ENCODE assay signal across 9 cellular contexts in the genomic region with DNA sequence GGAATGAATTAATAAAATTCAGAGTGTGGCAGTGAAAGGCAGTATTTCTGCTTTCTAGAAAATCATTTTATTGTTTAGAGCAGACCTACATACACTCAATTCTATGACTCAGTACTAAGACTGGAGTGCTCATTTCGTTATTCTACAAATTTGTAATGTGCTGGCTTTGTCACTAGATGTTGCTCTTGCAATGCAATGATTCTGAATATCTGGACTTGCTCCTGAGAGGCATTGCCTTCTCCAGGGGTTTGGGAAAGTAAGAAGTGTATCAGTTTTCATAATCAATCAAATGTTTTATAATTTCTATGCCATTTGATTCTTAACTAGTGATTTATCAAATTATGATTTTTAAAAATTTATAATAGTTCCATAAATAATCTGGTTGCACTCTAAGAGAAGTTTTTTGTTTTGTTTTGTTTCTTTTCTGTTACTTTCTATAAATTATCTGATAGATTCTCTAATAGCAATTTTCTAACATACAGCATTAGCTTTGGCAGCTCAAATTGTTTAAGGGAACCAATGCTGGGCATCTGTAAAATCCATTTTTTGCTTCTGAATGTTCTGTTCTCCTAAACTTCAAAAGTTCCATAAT.
DNase-seq lines count a peak whose midpoint lies in the region; ATAC-seq, FAIRE-seq and TF ChIP-seq lines count a peak whose summit lies in the region.
"Had no signal": no experiment of that assay in that cellular context is flagged by ENCODE, and none has a peak within 500 bp of the region (broad histone marks: within the 10 kb centered on the region; RNA-seq: fewer than 3 reads in every experiment).

No MANE protein-coding gene starts in this region.

- ATAC-seq in HG02642 (IDR thresholded peaks at IDR 0.05; ENCODE audit: poor library complexity, unreplicated experiment), result peak; percentile 74

- no peak overlapping the region for H3K27ac ChIP-seq in SU-DHL-6 (ENCODE audit: low read depth, low read length)

- H3K9me2 ChIP-seq in SU-DHL-6 (replicated peaks; ENCODE audit: insufficient read depth, low read length), result no peaks in the 10 kb centered on the region

- DNase-seq in AG09319 (ENCODE audit: extremely low read depth, low read depth) (peak; percentile 52), GM12892 (ENCODE audit: insufficient read length) (no peak), MV-4-11 (lab: John Stamatoyannopoulos, UW) (peak; percentile 78), fibroblast of gingiva (ENCODE audit: low read depth) (peak; percentile 63), neural crest cell (ENCODE audit: low read depth, low spot score) (no peak), NCI-H524 treated with DMSO at 0.1 percent for 48 hours (lab: John Stamatoyannopoulos, UW) (no peak)

- no peaks in the 10 kb centered on the region for H3K36me3 ChIP-seq in SU-DHL-6 (ENCODE audit: low read length)

- no peak overlapping the region for H3K4me2 ChIP-seq in SU-DHL-6 (ENCODE audit: low read depth, low read length, poor library complexity, severe bottlenecking)

- no peaks in the 10 kb centered on the region for H3K79me2 ChIP-seq in SU-DHL-6 (ENCODE audit: insufficient read depth, low read length)

- H3K9ac ChIP-seq in SU-DHL-6 (ENCODE audit: low read length), result no peak overlapping the region

- TF ChIP-seq CTCF in AG09319 (IDR thresholded peaks at IDR 0.05; ENCODE audit: low read depth, low read length), result peak; percentile 84
- peak; percentile 21 for TF ChIP-seq CTCF in SU-DHL-6 (IDR thresholded peaks at IDR 0.05; ENCODE audit: insufficient read depth, low read length, poor library complexity, severe bottlenecking)
- peak; percentile 86 for TF ChIP-seq CTCF in neural crest cell (conservative IDR thresholded peaks at IDR 0.05)

- no peak overlapping the region for H3K27ac Mint-ChIP-seq in neural crest cell (ENCODE audit: unreplicated experiment)

- no peaks in the 10 kb centered on the region for H3F3A ChIP-seq in SU-DHL-6 (ENCODE audit: insufficient read depth)

- H3K9me3 Mint-ChIP-seq in neural crest cell, result no peaks in the 10 kb centered on the region
- H3K9me3 Mint-ChIP-seq: IgD-negative memory B cell had no signal

- H4K20me1 ChIP-seq in SU-DHL-6 (ENCODE audit: low read depth, low read length), result no peaks in the 10 kb centered on the region

- H3K4me1 Mint-ChIP-seq in neural crest cell, result peaks cover 31% of the 10 kb centered on the region

- no peak for TF ChIP-seq POLR2A in GM12892 (IDR thresholded peaks at IDR 0.05; ENCODE audit: low read depth, low read length)

- no peak overlapping the region for H3K4me3 Mint-ChIP-seq in neural crest cell
- H3K4me3 Mint-ChIP-seq: IgD-negative memory B cell had no signal

- no peaks in the 10 kb centered on the region for H3K27me3 ChIP-seq in SU-DHL-6 (ENCODE audit: low read length)

- no peak overlapping the region for H3K4me3 ChIP-seq in SU-DHL-6 (ENCODE audit: insufficient read depth, low read length, poor library complexity, severe bottlenecking)

- no peaks in the 10 kb centered on the region for H3K27me3 Mint-ChIP-seq in neural crest cell (ENCODE audit: low read depth)
- H3K27me3 Mint-ChIP-seq: IgD-negative memory B cell had no signal

- no peaks in the 10 kb centered on the region for H3K9me3 ChIP-seq in SU-DHL-6 (ENCODE audit: insufficient read depth, low read length)

- FAIRE-seq in GM12892 (lab: Jason Lieb, UNC), result peak; percentile 89

- no peak overlapping the region for H2AFZ ChIP-seq in SU-DHL-6 (ENCODE audit: low read depth, low read length, severe bottlenecking)

- H3K36me3 Mint-ChIP-seq in neural crest cell (ENCODE audit: low read depth), result no peaks in the 10 kb centered on the region

Comparison
In these comparisons a context has a peak if more than half of its experiments do, and no peak if none do; other contexts are left out.
1. DNase-seq: peak in AG09319 (single experiment), MV-4-11 (single experiment) and fibroblast of gingiva (single experiment); none in GM12892 (single experiment), neural crest cell (single experiment) and NCI-H524 treated with DMSO at 0.1 percent for 48 hours (single experiment).
2. CTCF ChIP-seq: peak in every context shown above with its lines; median percentile 86 in neural crest cell; 84 in AG09319; 21 in SU-DHL-6.